ENCODE assay signal across 15 cellular contexts in the genomic region with DNA sequence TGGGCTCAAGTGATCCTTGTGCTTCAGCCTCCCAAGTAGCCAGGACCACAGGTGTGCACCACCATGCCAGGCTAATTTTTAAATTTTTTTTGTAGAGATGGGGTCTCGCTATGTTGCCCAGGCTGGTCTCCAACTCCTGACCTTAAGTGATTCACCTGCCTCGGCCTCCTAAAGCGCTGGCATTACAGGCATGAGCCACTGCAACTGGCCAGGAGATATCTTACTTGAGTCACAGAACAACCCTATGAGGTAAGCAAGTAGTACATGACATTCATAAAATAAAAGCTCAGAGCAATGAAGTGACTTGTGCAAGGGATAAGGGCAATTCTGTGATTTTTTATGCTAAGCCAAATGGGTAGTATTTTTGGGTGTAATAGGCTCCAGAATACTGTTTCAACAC.
"Had no signal": no experiment of that assay in that cellular context is flagged by ENCODE, and none has a peak within 500 bp of the region (broad histone marks: within the 10 kb centered on the region; RNA-seq: fewer than 3 reads in every experiment).

No MANE protein-coding gene starts in this region.

- ATAC-seq: esophagus mucosa; naive thymus-derived CD4-positive, alpha-beta T cell; sciatic nerve had no signal

- FAIRE-seq: endometrium had no signal

- H3K9me3 ChIP-seq: prostate gland, spleen, upper lobe of left lung, uterus had no signal

- DNase-seq: effector memory CD4-positive, alpha-beta T cell; mesendoderm; naive thymus-derived CD4-positive, alpha-beta T cell; nephron progenitor cell; retina; spleen; stimulated activated CD4-positive, alpha-beta T cell treated with anti-CD3 and anti-CD28 coated beads, Interleukin-2, amount 100 ng/mL, for 24 hours; stimulated activated CD4-positive, alpha-beta T cell treated with anti-CD3 and anti-CD28 coated beads, Interleukin-4, amount 100 ng/mL, for 4 hours; stimulated activated naive CD4-positive, alpha-beta T cell; upper lobe of left lung; uterus had no signal

- H3K27ac Mint-ChIP-seq: naive thymus-derived CD4-positive, alpha-beta T cell had no signal

- H3K4me1 Mint-ChIP-seq: nephron progenitor cell had no signal

- H3K4me3 Mint-ChIP-seq: naive thymus-derived CD4-positive, alpha-beta T cell; nephron progenitor cell had no signal

- H3K27me3 Mint-ChIP-seq: naive thymus-derived CD4-positive, alpha-beta T cell had no signal
